1 cellular context compared by ENCODE assay signal in the genomic region with DNA sequence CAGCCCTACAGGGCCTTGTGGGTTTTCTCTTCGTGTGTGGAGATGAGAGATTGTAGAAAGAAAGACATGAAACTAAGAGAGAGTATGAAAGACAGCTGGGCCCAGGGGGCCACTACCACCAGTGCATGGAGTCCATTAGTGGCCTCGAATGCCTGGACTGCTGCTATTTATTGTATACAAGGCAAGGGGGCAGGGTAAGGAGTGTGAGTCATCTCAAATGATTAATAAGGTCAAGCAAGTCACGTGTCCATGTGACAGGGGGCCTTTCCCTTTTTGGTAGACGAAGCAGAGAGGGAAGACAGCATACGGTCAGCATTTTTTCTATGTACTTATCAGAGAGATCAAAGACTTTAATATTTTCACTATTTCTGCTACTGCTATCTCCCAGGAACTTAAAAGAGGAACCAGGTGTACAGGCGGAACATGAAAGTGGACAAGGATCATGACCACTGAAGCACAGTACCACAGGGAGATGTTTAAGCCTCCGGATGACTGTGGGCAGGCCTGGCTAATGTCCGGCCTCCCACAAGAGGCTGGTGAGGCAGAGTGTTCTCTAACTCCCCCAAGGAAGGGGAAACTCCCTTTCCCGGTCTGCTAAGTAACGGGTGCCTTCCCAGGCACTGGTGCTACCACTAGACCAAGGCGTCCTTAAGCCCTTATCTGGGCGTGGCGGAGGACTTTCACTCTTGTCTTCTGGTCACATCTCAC.
TF ChIP-seq lines count a peak whose summit lies in the region.

No MANE protein-coding gene starts in this region.

TF ChIP-seq in K562, 482 proteins besides CTCF, POLR2A, EP300 and RAD21 (continued from another document and continues in another):
- TF ChIP-seq, protein P1, sequence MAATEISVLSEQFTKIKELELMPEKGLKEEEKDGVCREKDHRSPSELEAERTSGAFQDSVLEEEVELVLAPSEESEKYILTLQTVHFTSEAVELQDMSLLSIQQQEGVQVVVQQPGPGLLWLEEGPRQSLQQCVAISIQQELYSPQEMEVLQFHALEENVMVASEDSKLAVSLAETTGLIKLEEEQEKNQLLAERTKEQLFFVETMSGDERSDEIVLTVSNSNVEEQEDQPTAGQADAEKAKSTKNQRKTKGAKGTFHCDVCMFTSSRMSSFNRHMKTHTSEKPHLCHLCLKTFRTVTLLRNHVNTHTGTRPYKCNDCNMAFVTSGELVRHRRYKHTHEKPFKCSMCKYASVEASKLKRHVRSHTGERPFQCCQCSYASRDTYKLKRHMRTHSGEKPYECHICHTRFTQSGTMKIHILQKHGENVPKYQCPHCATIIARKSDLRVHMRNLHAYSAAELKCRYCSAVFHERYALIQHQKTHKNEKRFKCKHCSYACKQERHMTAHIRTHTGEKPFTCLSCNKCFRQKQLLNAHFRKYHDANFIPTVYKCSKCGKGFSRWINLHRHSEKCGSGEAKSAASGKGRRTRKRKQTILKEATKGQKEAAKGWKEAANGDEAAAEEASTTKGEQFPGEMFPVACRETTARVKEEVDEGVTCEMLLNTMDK (IDR thresholded peaks at IDR 0.05; ENCODE audit: borderline replicate concordance, insufficient read depth, low read depth, low read length, poor library complexity, severe bottlenecking): no peak
- TF ChIP-seq BACH1 (tag; IDR thresholded peaks at IDR 0.05): peak; percentile 81
- TF ChIP-seq FOXA1 (IDR thresholded peaks at IDR 0.05; ENCODE audit: borderline replicate concordance): no peak
- TF ChIP-seq U2AF1 (optimal IDR thresholded peaks at IDR 0.05; ENCODE audit: low read depth, low read length): no peak
- TF ChIP-seq ILK (tag; IDR thresholded peaks at IDR 0.05; ENCODE audit: borderline replicate concordance, low read depth): no peak
- no peak; the same call in 1 of the 2 replicates for TF ChIP-seq POLR2H (tag; IDR thresholded peaks at IDR 0.05; ENCODE audit: low read depth)
- no peak for TF ChIP-seq ZNF584 (CRISPR knock-in tag; IDR thresholded peaks at IDR 0.05; ENCODE audit: low read depth)
- TF ChIP-seq HNRNPK (IDR thresholded peaks at IDR 0.05; ENCODE audit: low read depth, low read length, poor library complexity, severe bottlenecking): no peak
- TF ChIP-seq ELF1 (tag; IDR thresholded peaks at IDR 0.05): 0 out of 2 replicates have a peak, but pooled peaks have one; percentile 25
- TF ChIP-seq, protein P2, sequence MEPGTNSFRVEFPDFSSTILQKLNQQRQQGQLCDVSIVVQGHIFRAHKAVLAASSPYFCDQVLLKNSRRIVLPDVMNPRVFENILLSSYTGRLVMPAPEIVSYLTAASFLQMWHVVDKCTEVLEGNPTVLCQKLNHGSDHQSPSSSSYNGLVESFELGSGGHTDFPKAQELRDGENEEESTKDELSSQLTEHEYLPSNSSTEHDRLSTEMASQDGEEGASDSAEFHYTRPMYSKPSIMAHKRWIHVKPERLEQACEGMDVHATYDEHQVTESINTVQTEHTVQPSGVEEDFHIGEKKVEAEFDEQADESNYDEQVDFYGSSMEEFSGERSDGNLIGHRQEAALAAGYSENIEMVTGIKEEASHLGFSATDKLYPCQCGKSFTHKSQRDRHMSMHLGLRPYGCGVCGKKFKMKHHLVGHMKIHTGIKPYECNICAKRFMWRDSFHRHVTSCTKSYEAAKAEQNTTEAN (CRISPR knock-in tag; IDR thresholded peaks at IDR 0.05): no peak
- TF ChIP-seq, protein P3, sequence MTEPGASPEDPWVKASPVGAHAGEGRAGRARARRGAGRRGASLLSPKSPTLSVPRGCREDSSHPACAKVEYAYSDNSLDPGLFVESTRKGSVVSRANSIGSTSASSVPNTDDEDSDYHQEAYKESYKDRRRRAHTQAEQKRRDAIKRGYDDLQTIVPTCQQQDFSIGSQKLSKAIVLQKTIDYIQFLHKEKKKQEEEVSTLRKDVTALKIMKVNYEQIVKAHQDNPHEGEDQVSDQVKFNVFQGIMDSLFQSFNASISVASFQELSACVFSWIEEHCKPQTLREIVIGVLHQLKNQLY (CRISPR knock-in tag; conservative IDR thresholded peaks at IDR 0.05): no peak
- TF ChIP-seq ZNF57 (CRISPR knock-in tag; IDR thresholded peaks at IDR 0.05): no peak
- TF ChIP-seq ZNF586 (CRISPR knock-in tag; conservative IDR thresholded peaks at IDR 0.05): no peak
- no peak for TF ChIP-seq ZNF274 (IDR thresholded peaks at IDR 0.05; ENCODE audit: borderline replicate concordance, low read depth, low read length)
- TF ChIP-seq ZNF408 (CRISPR knock-in tag; IDR thresholded peaks at IDR 0.05; ENCODE audit: low read depth): no peak
- TF ChIP-seq NR3C1 (CRISPR knock-in tag; IDR thresholded peaks at IDR 0.05): no peak
- TF ChIP-seq, protein P4, sequence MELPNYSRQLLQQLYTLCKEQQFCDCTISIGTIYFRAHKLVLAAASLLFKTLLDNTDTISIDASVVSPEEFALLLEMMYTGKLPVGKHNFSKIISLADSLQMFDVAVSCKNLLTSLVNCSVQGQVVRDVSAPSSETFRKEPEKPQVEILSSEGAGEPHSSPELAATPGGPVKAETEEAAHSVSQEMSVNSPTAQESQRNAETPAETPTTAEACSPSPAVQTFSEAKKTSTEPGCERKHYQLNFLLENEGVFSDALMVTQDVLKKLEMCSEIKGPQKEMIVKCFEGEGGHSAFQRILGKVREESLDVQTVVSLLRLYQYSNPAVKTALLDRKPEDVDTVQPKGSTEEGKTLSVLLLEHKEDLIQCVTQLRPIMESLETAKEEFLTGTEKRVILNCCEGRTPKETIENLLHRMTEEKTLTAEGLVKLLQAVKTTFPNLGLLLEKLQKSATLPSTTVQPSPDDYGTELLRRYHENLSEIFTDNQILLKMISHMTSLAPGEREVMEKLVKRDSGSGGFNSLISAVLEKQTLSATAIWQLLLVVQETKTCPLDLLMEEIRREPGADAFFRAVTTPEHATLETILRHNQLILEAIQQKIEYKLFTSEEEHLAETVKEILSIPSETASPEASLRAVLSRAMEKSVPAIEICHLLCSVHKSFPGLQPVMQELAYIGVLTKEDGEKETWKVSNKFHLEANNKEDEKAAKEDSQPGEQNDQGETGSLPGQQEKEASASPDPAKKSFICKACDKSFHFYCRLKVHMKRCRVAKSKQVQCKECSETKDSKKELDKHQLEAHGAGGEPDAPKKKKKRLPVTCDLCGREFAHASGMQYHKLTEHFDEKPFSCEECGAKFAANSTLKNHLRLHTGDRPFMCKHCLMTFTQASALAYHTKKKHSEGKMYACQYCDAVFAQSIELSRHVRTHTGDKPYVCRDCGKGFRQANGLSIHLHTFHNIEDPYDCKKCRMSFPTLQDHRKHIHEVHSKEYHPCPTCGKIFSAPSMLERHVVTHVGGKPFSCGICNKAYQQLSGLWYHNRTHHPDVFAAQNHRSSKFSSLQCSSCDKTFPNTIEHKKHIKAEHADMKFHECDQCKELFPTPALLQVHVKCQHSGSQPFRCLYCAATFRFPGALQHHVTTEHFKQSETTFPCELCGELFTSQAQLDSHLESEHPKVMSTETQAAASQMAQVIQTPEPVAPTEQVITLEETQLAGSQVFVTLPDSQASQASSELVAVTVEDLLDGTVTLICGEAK (IDR thresholded peaks at IDR 0.05): no peak
- TF ChIP-seq, protein P4 (CRISPR knock-in tag; IDR thresholded peaks at IDR 0.05): no peak
- 0 out of 2 replicates have a peak, but pooled peaks have one; percentile 9 for TF ChIP-seq KLF16 (IDR thresholded peaks at IDR 0.05)
- TF ChIP-seq GTF2E2 (tag; IDR thresholded peaks at IDR 0.05): no peak
- TF ChIP-seq RBM14 (IDR thresholded peaks at IDR 0.05; ENCODE audit: borderline replicate concordance, insufficient read depth, low read depth, low read length): no peak
- peak; percentile 45 for TF ChIP-seq SMAD4 (CRISPR knock-in tag; conservative IDR thresholded peaks at IDR 0.05)
- no peak for TF ChIP-seq NCOA4 (IDR thresholded peaks at IDR 0.05; ENCODE audit: partially characterized antibody)
- no peak for TF ChIP-seq HLTF (IDR thresholded peaks at IDR 0.05)
- TF ChIP-seq BCL6 (CRISPR knock-in tag; IDR thresholded peaks at IDR 0.05): no peak
- TF ChIP-seq, protein P5, sequence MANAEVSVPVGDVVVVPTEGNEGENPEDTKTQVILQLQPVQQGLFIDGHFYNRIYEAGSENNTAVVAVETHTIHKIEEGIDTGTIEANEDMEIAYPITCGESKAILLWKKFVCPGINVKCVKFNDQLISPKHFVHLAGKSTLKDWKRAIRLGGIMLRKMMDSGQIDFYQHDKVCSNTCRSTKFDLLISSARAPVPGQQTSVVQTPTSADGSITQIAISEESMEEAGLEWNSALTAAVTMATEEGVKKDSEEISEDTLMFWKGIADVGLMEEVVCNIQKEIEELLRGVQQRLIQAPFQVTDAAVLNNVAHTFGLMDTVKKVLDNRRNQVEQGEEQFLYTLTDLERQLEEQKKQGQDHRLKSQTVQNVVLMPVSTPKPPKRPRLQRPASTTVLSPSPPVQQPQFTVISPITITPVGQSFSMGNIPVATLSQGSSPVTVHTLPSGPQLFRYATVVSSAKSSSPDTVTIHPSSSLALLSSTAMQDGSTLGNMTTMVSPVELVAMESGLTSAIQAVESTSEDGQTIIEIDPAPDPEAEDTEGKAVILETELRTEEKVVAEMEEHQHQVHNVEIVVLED (CRISPR knock-in tag; IDR thresholded peaks at IDR 0.05): no peak
- TF ChIP-seq, protein P6, sequence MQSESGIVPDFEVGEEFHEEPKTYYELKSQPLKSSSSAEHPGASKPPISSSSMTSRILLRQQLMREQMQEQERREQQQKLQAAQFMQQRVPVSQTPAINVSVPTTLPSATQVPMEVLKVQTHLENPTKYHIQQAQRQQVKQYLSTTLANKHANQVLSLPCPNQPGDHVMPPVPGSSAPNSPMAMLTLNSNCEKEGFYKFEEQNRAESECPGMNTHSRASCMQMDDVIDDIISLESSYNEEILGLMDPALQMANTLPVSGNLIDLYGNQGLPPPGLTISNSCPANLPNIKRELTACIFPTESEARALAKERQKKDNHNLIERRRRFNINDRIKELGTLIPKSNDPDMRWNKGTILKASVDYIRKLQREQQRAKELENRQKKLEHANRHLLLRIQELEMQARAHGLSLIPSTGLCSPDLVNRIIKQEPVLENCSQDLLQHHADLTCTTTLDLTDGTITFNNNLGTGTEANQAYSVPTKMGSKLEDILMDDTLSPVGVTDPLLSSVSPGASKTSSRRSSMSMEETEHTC (IDR thresholded peaks at IDR 0.05): peak; percentile 73; the same call in 1 of the 2 replicates
- TF ChIP-seq POLR2AphosphoS2 (IDR thresholded peaks at IDR 0.05; ENCODE audit: low read length): no peak
- TF ChIP-seq, protein P7, sequence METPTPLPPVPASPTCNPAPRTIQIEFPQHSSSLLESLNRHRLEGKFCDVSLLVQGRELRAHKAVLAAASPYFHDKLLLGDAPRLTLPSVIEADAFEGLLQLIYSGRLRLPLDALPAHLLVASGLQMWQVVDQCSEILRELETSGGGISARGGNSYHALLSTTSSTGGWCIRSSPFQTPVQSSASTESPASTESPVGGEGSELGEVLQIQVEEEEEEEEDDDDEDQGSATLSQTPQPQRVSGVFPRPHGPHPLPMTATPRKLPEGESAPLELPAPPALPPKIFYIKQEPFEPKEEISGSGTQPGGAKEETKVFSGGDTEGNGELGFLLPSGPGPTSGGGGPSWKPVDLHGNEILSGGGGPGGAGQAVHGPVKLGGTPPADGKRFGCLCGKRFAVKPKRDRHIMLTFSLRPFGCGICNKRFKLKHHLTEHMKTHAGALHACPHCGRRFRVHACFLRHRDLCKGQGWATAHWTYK (CRISPR knock-in tag; IDR thresholded peaks at IDR 0.05): no peak
- TF ChIP-seq, protein P8, sequence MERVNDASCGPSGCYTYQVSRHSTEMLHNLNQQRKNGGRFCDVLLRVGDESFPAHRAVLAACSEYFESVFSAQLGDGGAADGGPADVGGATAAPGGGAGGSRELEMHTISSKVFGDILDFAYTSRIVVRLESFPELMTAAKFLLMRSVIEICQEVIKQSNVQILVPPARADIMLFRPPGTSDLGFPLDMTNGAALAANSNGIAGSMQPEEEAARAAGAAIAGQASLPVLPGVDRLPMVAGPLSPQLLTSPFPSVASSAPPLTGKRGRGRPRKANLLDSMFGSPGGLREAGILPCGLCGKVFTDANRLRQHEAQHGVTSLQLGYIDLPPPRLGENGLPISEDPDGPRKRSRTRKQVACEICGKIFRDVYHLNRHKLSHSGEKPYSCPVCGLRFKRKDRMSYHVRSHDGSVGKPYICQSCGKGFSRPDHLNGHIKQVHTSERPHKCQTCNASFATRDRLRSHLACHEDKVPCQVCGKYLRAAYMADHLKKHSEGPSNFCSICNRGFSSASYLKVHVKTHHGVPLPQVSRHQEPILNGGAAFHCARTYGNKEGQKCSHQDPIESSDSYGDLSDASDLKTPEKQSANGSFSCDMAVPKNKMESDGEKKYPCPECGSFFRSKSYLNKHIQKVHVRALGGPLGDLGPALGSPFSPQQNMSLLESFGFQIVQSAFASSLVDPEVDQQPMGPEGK (CRISPR knock-in tag; IDR thresholded peaks at IDR 0.05; ENCODE audit: borderline replicate concordance): no peak
- TF ChIP-seq FUS (optimal IDR thresholded peaks at IDR 0.05; ENCODE audit: low read depth, low read length): no peak
- no peak for TF ChIP-seq ZNF282 (CRISPR knock-in tag; IDR thresholded peaks at IDR 0.05)
- TF ChIP-seq BMI1 (IDR thresholded peaks at IDR 0.05; ENCODE audit: low read length): no peak
- TF ChIP-seq DNMT1 (IDR thresholded peaks at IDR 0.05): no peak
- no peak for TF ChIP-seq ZNF696 (CRISPR knock-in tag; conservative IDR thresholded peaks at IDR 0.05)
- TF ChIP-seq MIER1 (IDR thresholded peaks at IDR 0.05; ENCODE audit: low read depth): no peak
- TF ChIP-seq, protein P9, sequence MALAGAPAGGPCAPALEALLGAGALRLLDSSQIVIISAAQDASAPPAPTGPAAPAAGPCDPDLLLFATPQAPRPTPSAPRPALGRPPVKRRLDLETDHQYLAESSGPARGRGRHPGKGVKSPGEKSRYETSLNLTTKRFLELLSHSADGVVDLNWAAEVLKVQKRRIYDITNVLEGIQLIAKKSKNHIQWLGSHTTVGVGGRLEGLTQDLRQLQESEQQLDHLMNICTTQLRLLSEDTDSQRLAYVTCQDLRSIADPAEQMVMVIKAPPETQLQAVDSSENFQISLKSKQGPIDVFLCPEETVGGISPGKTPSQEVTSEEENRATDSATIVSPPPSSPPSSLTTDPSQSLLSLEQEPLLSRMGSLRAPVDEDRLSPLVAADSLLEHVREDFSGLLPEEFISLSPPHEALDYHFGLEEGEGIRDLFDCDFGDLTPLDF (CRISPR knock-in tag; IDR thresholded peaks at IDR 0.05): no peak
